In the genomic region with DNA sequence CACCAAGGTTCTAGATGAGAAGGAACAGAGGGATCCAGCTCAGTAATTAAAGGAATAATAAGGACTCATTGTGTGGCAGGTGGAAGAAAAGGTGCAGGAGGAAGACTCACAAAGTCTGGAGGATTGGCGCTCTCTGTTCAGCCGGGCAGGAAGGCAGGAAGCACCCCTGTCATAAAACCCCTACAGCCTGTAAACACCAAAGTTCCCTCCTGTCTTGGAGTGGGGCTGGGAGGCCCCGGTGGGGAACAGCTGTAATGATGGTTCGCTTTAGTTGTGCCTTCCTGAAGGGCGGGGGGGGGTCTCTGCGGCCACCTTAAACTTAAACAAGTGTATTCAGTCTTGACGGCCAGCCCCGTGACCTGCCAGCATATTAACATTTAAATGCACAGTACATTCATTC, we compare ENCODE assay signal across 23 cellular contexts.
"Had no signal": no experiment of that assay in that cellular context is flagged by ENCODE, and none has a peak within 500 bp of the region (broad histone marks: within the 10 kb centered on the region; RNA-seq: fewer than 3 reads in every experiment).

No MANE protein-coding gene starts in this region.

- H3K4me3 Mint-ChIP-seq: natural killer cell; neural crest cell; stimulated activated naive B cell treated with anti-CD40 and anti-IgM and Interleukin-4, amounts not matched to agents 10 μg/mL and 1 μg/mL and 100 μg/mL, for 72 hours; stimulated activated naive CD8-positive, alpha-beta T cell treated with anti-CD3 and anti-CD28 coated beads, Interleukin-15, Interleukin-2, amounts not matched to agents 100 ng/mL and 50 ng/mL, for 24 hours had no signal

- H2AFZ ChIP-seq: hepatocyte had no signal

- H3K27ac Mint-ChIP-seq: natural killer cell; progenitor cell of endocrine pancreas; stimulated activated naive B cell treated with anti-CD40 and anti-IgM and Interleukin-4, amounts not matched to agents 10 μg/mL and 1 μg/mL and 100 μg/mL, for 72 hours; stimulated activated naive CD8-positive, alpha-beta T cell treated with anti-CD3 and anti-CD28 coated beads, Interleukin-15, Interleukin-2, amounts not matched to agents 100 ng/mL and 50 ng/mL, for 24 hours had no signal

- H3K4me1 ChIP-seq: gastroesophageal sphincter, pancreas, right lobe of liver had no signal

- DNase-seq: effector CD4-positive, alpha-beta T cell; heart left ventricle; left cardiac atrium; left ventricle myocardium superior; lower lobe of right lung; natural killer cell; pancreas; small intestine; stimulated activated CD4-positive, alpha-beta T cell treated with anti-CD3 and anti-CD28 coated beads, Interleukin-15, amount 100 ng/mL, for 24 hours; stimulated activated CD4-positive, alpha-beta T cell treated with anti-CD3 and anti-CD28 coated beads, Interleukin-2, amount 100 ng/mL, for 48 hours; stimulated activated naive B cell treated with anti-CD40 and anti-IgM and Interleukin-4, amounts not matched to agents 10 μg/mL and 1 μg/mL and 100 μg/mL, for 72 hours; upper lobe of left lung had no signal

- H3K27ac ChIP-seq: coronary artery, gastroesophageal sphincter, heart left ventricle, hepatocyte, lower lobe of right lung, neutrophil, pancreas, right lobe of liver, thoracic aorta, tibial nerve, upper lobe of left lung had no signal

- H3K79me2 ChIP-seq: hepatocyte had no signal

- H3K9me3 Mint-ChIP-seq: natural killer cell; neural crest cell; stimulated activated naive B cell treated with anti-CD40 and anti-IgM and Interleukin-4, amounts not matched to agents 10 μg/mL and 1 μg/mL and 100 μg/mL, for 72 hours; stimulated activated naive CD8-positive, alpha-beta T cell treated with anti-CD3 and anti-CD28 coated beads, Interleukin-15, Interleukin-2, amounts not matched to agents 100 ng/mL and 50 ng/mL, for 24 hours had no signal

- H3K4me2 ChIP-seq: hepatocyte had no signal

- H3K27me3 ChIP-seq: dorsolateral prefrontal cortex, gastroesophageal sphincter, heart left ventricle, hepatocyte, neutrophil, pancreas, right lobe of liver, tibial nerve, upper lobe of left lung had no signal

- H3K27me3 Mint-ChIP-seq: progenitor cell of endocrine pancreas; stimulated activated naive B cell treated with anti-CD40 and anti-IgM and Interleukin-4, amounts not matched to agents 10 μg/mL and 1 μg/mL and 100 μg/mL, for 72 hours; stimulated activated naive CD8-positive, alpha-beta T cell treated with anti-CD3 and anti-CD28 coated beads, Interleukin-15, Interleukin-2, amounts not matched to agents 100 ng/mL and 50 ng/mL, for 24 hours had no signal

- H3K4me1 Mint-ChIP-seq: natural killer cell; stimulated activated naive B cell treated with anti-CD40 and anti-IgM and Interleukin-4, amounts not matched to agents 10 μg/mL and 1 μg/mL and 100 μg/mL, for 72 hours had no signal

- H3K36me3 ChIP-seq: gastroesophageal sphincter, heart left ventricle, lower lobe of right lung, neutrophil, pancreas, right lobe of liver, thoracic aorta, upper lobe of left lung had no signal

- H3K4me3 ChIP-seq: coronary artery, dorsolateral prefrontal cortex, gastroesophageal sphincter, heart left ventricle, hepatocyte, lower lobe of right lung, pancreas, right lobe of liver, thoracic aorta, tibial nerve, upper lobe of left lung had no signal

- H3K36me3 Mint-ChIP-seq: natural killer cell; stimulated activated naive B cell treated with anti-CD40 and anti-IgM and Interleukin-4, amounts not matched to agents 10 μg/mL and 1 μg/mL and 100 μg/mL, for 72 hours had no signal

- ATAC-seq: gastroesophageal sphincter; heart left ventricle; left cardiac atrium; left ventricle myocardium superior; lower lobe of right lung; natural killer cell; pancreas; right lobe of liver; stimulated activated naive B cell treated with anti-CD40 and anti-IgM and Interleukin-4, amounts not matched to agents 10 μg/mL and 1 μg/mL and 100 μg/mL, for 72 hours had no signal

- H3K9me3 ChIP-seq: gastroesophageal sphincter, heart left ventricle, lower lobe of right lung, neutrophil, pancreas, right lobe of liver, thoracic aorta, tibial nerve, upper lobe of left lung had no signal
